9 cellular contexts compared by ENCODE assay signal in genomic region chrX:44675364-44676024, GRCh38.
DNase-seq lines count a peak whose midpoint lies in the region; ATAC-seq and TF ChIP-seq lines count a peak whose summit lies in the region.
"Had no signal": no experiment of that assay in that cellular context is flagged by ENCODE, and none has a peak within 500 bp of the region (broad histone marks: within the 10 kb centered on the region; RNA-seq: fewer than 3 reads in every experiment).

No MANE protein-coding gene starts in this region.

- H3K9ac ChIP-seq in neural progenitor cell, result no peak overlapping the region

- no peaks in the 10 kb centered on the region for H3K4me1 Mint-ChIP-seq in neural progenitor cell

- no peak overlapping the region for H3K27ac ChIP-seq in neural progenitor cell
- H3K27ac ChIP-seq: neutrophil had no signal

- H3K79me2 ChIP-seq in neural progenitor cell (ENCODE audit: low read depth), result no peaks in the 10 kb centered on the region

- H3K4me3 Mint-ChIP-seq in neural progenitor cell, result no peak overlapping the region

- H3K27me3 ChIP-seq in neural progenitor cell, result no peaks in the 10 kb centered on the region
- H3K27me3 ChIP-seq: neutrophil had no signal

- no peaks in the 10 kb centered on the region for H4K20me1 ChIP-seq in neural progenitor cell (ENCODE audit: low read depth)

- no peaks in the 10 kb centered on the region for H3K36me3 Mint-ChIP-seq in neural progenitor cell

- H3F3A ChIP-seq in neural progenitor cell (ENCODE audit: low read depth), result no peaks in the 10 kb centered on the region

- H3K9me3 ChIP-seq in neural progenitor cell (ENCODE audit: low read depth), result no peaks in the 10 kb centered on the region
- H3K9me3 ChIP-seq: neutrophil had no signal

- no peaks in the 10 kb centered on the region for H3K27me3 Mint-ChIP-seq in neural progenitor cell (ENCODE audit: insufficient read depth, low read depth)

- no peak overlapping the region for H3K4me2 ChIP-seq in neural progenitor cell

- DNase-seq in DMS79 (lab: John Stamatoyannopoulos, UW), result peak; percentile 22
- peak; percentile 69 for DNase-seq in NCI-H2227 (lab: John Stamatoyannopoulos, UW; ENCODE audit: unreplicated experiment)
- DNase-seq in dermis blood vessel endothelial cell, result peak; percentile 52
- no peak for DNase-seq in neural progenitor cell (ENCODE audit: low spot score)
- DNase-seq in stimulated activated CD4-positive, alpha-beta T cell treated with anti-CD3 and anti-CD28 coated beads, Interleukin-4, amount 100 ng/mL, for 4 hours, result no peak

- H3K27ac Mint-ChIP-seq in neural progenitor cell, result no peak overlapping the region

- no peaks in the 10 kb centered on the region for H3K4me1 ChIP-seq in neural progenitor cell

- TF ChIP-seq CTCF in neural progenitor cell (IDR thresholded peaks at IDR 0.05), result no peak

- no peaks in the 10 kb centered on the region for H3K9me3 Mint-ChIP-seq in neural progenitor cell

- ATAC-seq in GM21529 (IDR thresholded peaks at IDR 0.05; ENCODE audit: unreplicated experiment), result no peak
- no peak for ATAC-seq in HG03108 (IDR thresholded peaks at IDR 0.05; ENCODE audit: unreplicated experiment)
- ATAC-seq in HG02642 (IDR thresholded peaks at IDR 0.05; ENCODE audit: poor library complexity, unreplicated experiment), result no peak

- H2AFZ ChIP-seq in neural progenitor cell (replicated peaks), result peak overlapping the region; percentile 18

- no peak overlapping the region for H3K4me3 ChIP-seq in neural progenitor cell

- no peaks in the 10 kb centered on the region for H3K36me3 ChIP-seq in neural progenitor cell
- H3K36me3 ChIP-seq: neutrophil had no signal

Comparison
In these comparisons a context has a peak if more than half of its experiments do, and no peak if none do; other contexts are left out.
1. DNase-seq: peak in DMS79 (single experiment), NCI-H2227 (single experiment) and dermis blood vessel endothelial cell (single experiment); none in neural progenitor cell (single experiment) and stimulated activated CD4-positive, alpha-beta T cell treated with anti-CD3 and anti-CD28 coated beads, Interleukin-4, amount 100 ng/mL, for 4 hours (0 of 2).